1 cellular context compared by ENCODE assay signal in the genomic region with DNA sequence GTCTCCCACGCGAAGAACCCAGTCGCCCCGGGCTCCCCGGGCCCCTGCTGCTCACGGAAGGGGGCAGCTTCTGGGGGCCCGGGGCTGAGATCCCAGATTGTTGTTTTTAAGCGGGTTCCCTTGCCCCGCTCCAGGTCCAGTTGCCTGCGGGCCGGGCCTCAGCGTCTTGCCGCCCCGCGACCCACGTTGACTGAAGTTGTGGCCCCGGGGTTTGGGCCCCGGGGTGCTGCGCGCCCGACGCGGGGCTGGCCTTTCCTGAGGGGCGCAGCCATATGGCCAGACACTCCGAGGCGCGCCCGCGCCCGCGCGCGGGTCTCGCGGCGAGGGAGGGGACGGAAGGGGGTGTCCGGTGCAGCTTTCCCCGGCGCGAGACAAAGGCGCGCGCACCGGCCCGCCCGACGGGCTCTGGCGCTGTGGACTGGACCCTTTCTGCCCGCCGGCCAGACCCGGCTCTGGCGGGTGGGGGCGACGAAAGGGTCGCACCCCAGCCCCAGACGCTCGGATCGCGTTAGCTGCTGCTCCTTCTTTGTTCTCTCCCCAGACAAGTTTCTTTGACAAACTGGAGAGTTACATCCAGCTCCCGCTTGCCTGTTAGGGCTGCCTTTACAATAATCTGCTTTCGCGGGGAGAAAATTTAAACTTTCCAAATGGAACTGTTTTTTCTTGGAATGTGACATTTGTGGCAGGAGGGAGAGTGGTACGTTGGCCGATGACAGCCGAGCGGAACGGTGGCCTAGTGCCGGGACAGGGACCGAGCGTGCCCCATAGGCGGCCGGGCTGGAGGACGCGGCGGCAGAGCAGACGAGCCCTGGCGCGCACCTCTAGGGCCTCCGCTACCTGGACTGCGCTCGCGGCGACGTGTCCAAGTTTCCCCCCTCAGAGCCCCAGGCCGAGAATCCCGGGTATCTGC.
TF ChIP-seq lines count a peak whose summit lies in the region.

No MANE protein-coding gene starts in this region.

TF ChIP-seq in IMR-90, 13 proteins besides CTCF, POLR2A, EP300 and RAD21 (continued from another document):
- TF ChIP-seq RFX5 (IDR thresholded peaks at IDR 0.05; ENCODE audit: low read depth, low read length) (no peak), CHD1 (IDR thresholded peaks at IDR 0.05; ENCODE audit: low read depth, low read length) (no peak), FOS (IDR thresholded peaks at IDR 0.05; ENCODE audit: low read depth, low read length) (no peak), MAFK (IDR thresholded peaks at IDR 0.05; ENCODE audit: low read depth, low read length) (no peak), SMC3 (IDR thresholded peaks at IDR 0.05; ENCODE audit: low read depth, low read length) (no peak), CEBPB (IDR thresholded peaks at IDR 0.05; ENCODE audit: low read depth, low read length) (no peak), RCOR1 (IDR thresholded peaks at IDR 0.05; ENCODE audit: insufficient replicate concordance, low read length) (no peak), MXI1 (IDR thresholded peaks at IDR 0.05; ENCODE audit: borderline replicate concordance, low read depth, low read length) (peak; percentile 37; the same call in 1 of the 2 replicates), BHLHE40 (IDR thresholded peaks at IDR 0.05; ENCODE audit: low read depth, low read length) (no peak)
- TF ChIP-seq, protein P1, sequence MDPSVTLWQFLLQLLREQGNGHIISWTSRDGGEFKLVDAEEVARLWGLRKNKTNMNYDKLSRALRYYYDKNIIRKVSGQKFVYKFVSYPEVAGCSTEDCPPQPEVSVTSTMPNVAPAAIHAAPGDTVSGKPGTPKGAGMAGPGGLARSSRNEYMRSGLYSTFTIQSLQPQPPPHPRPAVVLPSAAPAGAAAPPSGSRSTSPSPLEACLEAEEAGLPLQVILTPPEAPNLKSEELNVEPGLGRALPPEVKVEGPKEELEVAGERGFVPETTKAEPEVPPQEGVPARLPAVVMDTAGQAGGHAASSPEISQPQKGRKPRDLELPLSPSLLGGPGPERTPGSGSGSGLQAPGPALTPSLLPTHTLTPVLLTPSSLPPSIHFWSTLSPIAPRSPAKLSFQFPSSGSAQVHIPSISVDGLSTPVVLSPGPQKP (IDR thresholded peaks at IDR 0.05; ENCODE audit: borderline replicate concordance, low read depth, low read length) = no peak
- TF ChIP-seq, protein P2, sequence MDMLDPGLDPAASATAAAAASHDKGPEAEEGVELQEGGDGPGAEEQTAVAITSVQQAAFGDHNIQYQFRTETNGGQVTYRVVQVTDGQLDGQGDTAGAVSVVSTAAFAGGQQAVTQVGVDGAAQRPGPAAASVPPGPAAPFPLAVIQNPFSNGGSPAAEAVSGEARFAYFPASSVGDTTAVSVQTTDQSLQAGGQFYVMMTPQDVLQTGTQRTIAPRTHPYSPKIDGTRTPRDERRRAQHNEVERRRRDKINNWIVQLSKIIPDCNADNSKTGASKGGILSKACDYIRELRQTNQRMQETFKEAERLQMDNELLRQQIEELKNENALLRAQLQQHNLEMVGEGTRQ (IDR thresholded peaks at IDR 0.05; ENCODE audit: low read depth, low read length) = no peak
